9 cellular contexts compared by ENCODE assay signal in genomic region chr19:37470216-37470615, GRCh38. TPM values are rescaled to one million over a fixed set of nuclear protein-coding genes. Genes with fewer than 3 reads are reported as not detected.
DNase-seq lines count a peak whose midpoint lies in the region; ATAC-seq, FAIRE-seq and TF ChIP-seq lines count a peak whose summit lies in the region.
"Had no signal": no experiment of that assay in that cellular context is flagged by ENCODE, and none has a peak within 500 bp of the region (broad histone marks: within the 10 kb centered on the region; RNA-seq: fewer than 3 reads in every experiment).

No MANE protein-coding gene starts in this region.

- no peak overlapping the region for H3K56ac ChIP-seq in H1 (replicated peaks; ENCODE audit: insufficient read length, low read depth, low read length)

- H2BK5ac ChIP-seq in H1 (ENCODE audit: low read depth, low read length), result no peak overlapping the region

- H2AFZ ChIP-seq in DND-41 (ENCODE audit: low read depth, low read length) (peak overlapping the region; percentile 92), H1 (ENCODE audit: low read length) (no peak overlapping the region), osteoblast (ENCODE audit: low read length) (no peak overlapping the region)

- H3K9me3 ChIP-seq in DND-41 (ENCODE audit: insufficient read depth, low read length, severe bottlenecking) (peaks cover 16% of the 10 kb centered on the region), H1 (ENCODE audit: insufficient read depth in 2 of 2, low read depth in 1 of 2, low read length in 1 of 2) (peaks cover 2 to 6% of the 10 kb centered on the region in 2 experiments), osteoblast (ENCODE audit: low read depth, low read length) (no peaks in the 10 kb centered on the region), spleen (peaks cover 4 to 54% (median 38%) of the 10 kb centered on the region in 8 donors)

- no peak overlapping the region for H3K23ac ChIP-seq in H1 (ENCODE audit: insufficient read length)

- no peak for TF ChIP-seq RAD21 in H1 (IDR thresholded peaks at IDR 0.05 in 1 of 2, conservative IDR thresholded peaks at IDR 0.05 in 1 of 2; ENCODE audit: low read depth in 2 of 2, low read length in 2 of 2)

- no peaks in the 10 kb centered on the region for H4K20me1 ChIP-seq in DND-41 (ENCODE audit: insufficient read depth, low read length)
- H4K20me1 ChIP-seq in H1 (replicated peaks in 1 of 2; ENCODE audit: control insufficient read depth in 1 of 2, insufficient read depth in 2 of 2, low read length in 2 of 2), result no peaks in the 10 kb centered on the region
- no peaks in the 10 kb centered on the region for H4K20me1 ChIP-seq in osteoblast (ENCODE audit: insufficient read depth, low read length)

- H2AK5ac ChIP-seq in H1 (ENCODE audit: low read depth, low read length), result no peak overlapping the region

- H3K27ac ChIP-seq in DND-41 (ENCODE audit: low read length) (peak overlapping the region; percentile 86; the same call in 1 of the 2 replicates), H1 (ENCODE audit: low read depth, low read length) (no peak overlapping the region), osteoblast (ENCODE audit: low read depth, low read length) (no peak overlapping the region), spleen (peak overlapping the region in 3 of 8 donors; percentile 93 to 95 (median 94))

- no peak overlapping the region for H4K91ac ChIP-seq in H1 (replicated peaks; ENCODE audit: insufficient read length, low read length)

- intact Hi-C loops in spleen (cut with DNase I; ENCODE audit: low total_unique reads), result no loop called here

- no peak overlapping the region for H4K8ac ChIP-seq in H1 (ENCODE audit: extremely low read depth, insufficient read depth, low read length)

- TF ChIP-seq CTCF in DND-41 (IDR thresholded peaks at IDR 0.05; ENCODE audit: borderline replicate concordance, extremely low read depth, low read length, poor library complexity, severe bottlenecking), result no peak
- no peak for TF ChIP-seq CTCF in H1 (IDR thresholded peaks at IDR 0.05; ENCODE audit: control extremely low read depth in 1 of 3, insufficient read depth in 1 of 3, low read depth in 1 of 3, low read length in 3 of 3)
- TF ChIP-seq CTCF in osteoblast (IDR thresholded peaks at IDR 0.05; ENCODE audit: extremely low read depth, low read depth, low read length), result no peak
- no peak for TF ChIP-seq CTCF in spleen (IDR thresholded peaks at IDR 0.05 in 8 of 11, conservative IDR thresholded peaks at IDR 0.05 in 3 of 11)

- H2BK12ac ChIP-seq in H1 (ENCODE audit: low read depth, low read length), result no peak overlapping the region

- peak overlapping the region; percentile 77 for H3K9ac ChIP-seq in DND-41 (ENCODE audit: low read depth, low read length)
- no peak overlapping the region for H3K9ac ChIP-seq in H1 (replicated peaks in 1 of 4; ENCODE audit: extremely low read depth in 1 of 4, low read depth in 3 of 4, low read length in 3 of 4)

- H3K14ac ChIP-seq in H1 (ENCODE audit: insufficient read length), result no peak overlapping the region

- TF ChIP-seq POLR2A in H1 (IDR thresholded peaks at IDR 0.05; ENCODE audit: control extremely low read depth in 1 of 2, low read depth in 2 of 2, low read length in 2 of 2) (no peak), spleen (IDR thresholded peaks at IDR 0.05) (no peak)

- no peak overlapping the region for H3K18ac ChIP-seq in H1 (ENCODE audit: extremely low read depth, low read length)

- peak overlapping the region; percentile 82 for H3K4me2 ChIP-seq in DND-41 (ENCODE audit: insufficient read depth, low read length)
- H3K4me2 ChIP-seq in H1 (ENCODE audit: insufficient read depth in 1 of 2, low read depth in 2 of 2, low read length in 2 of 2), result peak overlapping the region; percentile 92 to 95; a peak in 3 of 4 replicates
- peak overlapping the region; percentile 93 for H3K4me2 ChIP-seq in osteoblast (ENCODE audit: insufficient read depth, low read length)

- H3K27me3 ChIP-seq in DND-41 (ENCODE audit: insufficient read depth, low read length, poor library complexity), result no peaks in the 10 kb centered on the region
- H3K27me3 ChIP-seq in H1 (replicated peaks in 1 of 4; ENCODE audit: control insufficient read depth in 3 of 4, extremely low read depth in 1 of 4, insufficient read depth in 3 of 4, low read length in 3 of 4), result no peaks in the 10 kb centered on the region
- H3K27me3 ChIP-seq in osteoblast (ENCODE audit: insufficient read depth, low read length), result no peaks in the 10 kb centered on the region
- H3K27me3 ChIP-seq in spleen (replicated peaks in 1 of 7), result no peaks in the 10 kb centered on the region

- H3K79me2 ChIP-seq in DND-41 (ENCODE audit: insufficient read depth, low read length) (peaks cover 75% of the 10 kb centered on the region), H1 (ENCODE audit: control insufficient read depth in 1 of 2, insufficient read depth in 2 of 2, low read length in 2 of 2) (no peaks in the 10 kb centered on the region), osteoblast (ENCODE audit: insufficient read depth, low read length) (peaks cover 32% of the 10 kb centered on the region)

- H3K23me2 ChIP-seq in H1 (ENCODE audit: low read depth, low read length), result peaks cover 10% of the 10 kb centered on the region

- no peak overlapping the region for H3K4ac ChIP-seq in H1 (replicated peaks; ENCODE audit: insufficient read length, low read depth, low read length)

- H2BK120ac ChIP-seq in H1 (replicated peaks; ENCODE audit: low read depth, low read length), result no peak overlapping the region

- peaks cover 44% of the 10 kb centered on the region for H3K4me1 ChIP-seq in DND-41 (ENCODE audit: insufficient read depth, low read length)
- peaks cover 0 to 5% (median under 1%) of the 10 kb centered on the region in 4 experiments; a peak in 1 of 7 replicates for H3K4me1 ChIP-seq in H1 (replicated peaks in 1 of 4; ENCODE audit: control insufficient read depth in 3 of 4, insufficient read depth in 4 of 4, low read length in 3 of 4)
- no peaks in the 10 kb centered on the region for H3K4me1 ChIP-seq in osteoblast (ENCODE audit: insufficient read depth, low read length)
- H3K4me1 ChIP-seq in spleen, result peaks cover 12 to 48% (median 35%) of the 10 kb centered on the region in 6 donors

- DNase-seq in DND-41 (no peak), NCI-H69 (lab: John Stamatoyannopoulos, UW) (peak; percentile 13), H1 (ENCODE audit: low read depth in 1 of 2, low spot score in 2 of 2) (no peak), osteoblast (ENCODE audit: insufficient read length, low spot score, missing footprints) (peak; percentile 45), spleen (no peak), NCI-H187 (lab: John Stamatoyannopoulos, UW) (no peak)
- DNase-seq in stimulated activated naive CD4-positive, alpha-beta T cell treated with Interleukin-2 at 50 U/mL for 16 hours (lab: John Stamatoyannopoulos, UW), result no peak
- no peak for DNase-seq in activated CD8-positive, alpha-beta memory T cell treated with anti-CD3 and anti-CD28 coated beads, Interleukin-2, amount 50 U/mL, for 4 hours
- DNase-seq: NCI-H526 had no signal

- H3K4me3 ChIP-seq in DND-41 (ENCODE audit: low read depth in 1 of 2, low read length in 2 of 2), result peak overlapping the region; percentile 68 to 84; a peak in 3 of 4 replicates
- H3K4me3 ChIP-seq in H1 (ENCODE audit: extremely low read depth in 1 of 4, insufficient read depth in 2 of 4, low read depth in 3 of 4, low read length in 4 of 4), result peak overlapping the region in 2 of 4 experiments; percentile 95; a peak in 3 of 8 replicates
- H3K4me3 ChIP-seq in osteoblast (ENCODE audit: insufficient read depth, low read length), result peak overlapping the region; percentile 83
- peak overlapping the region in 3 of 8 donors; percentile 74 to 90 (median 82) for H3K4me3 ChIP-seq in spleen

- WGBS in H1 (ENCODE audit: extremely low coverage in 1 of 2, insufficient coverage in 1 of 2, insufficient read length in 1 of 2, insufficient replicate concordance in 2 of 2, low coverage in 1 of 2, low lambda C conversion rate in 2 of 2, missing lambda C conversion rate in 1 of 2), 2 experiments, result 93% methylated on average over 4 of the region's 4 CpGs; no CpG with 5 or more reads in 1 of the 2 experiments
- WGBS in spleen, 5 donors, result 91 to 95% (median 92%) methylated on average over 4 of the region's 4 CpGs

- no peaks in the 10 kb centered on the region for H3K79me1 ChIP-seq in H1 (ENCODE audit: low read depth, low read length)

- FAIRE-seq in H1 (lab: Jason Lieb, UNC), result no peak

- TF ChIP-seq EP300 in H1 (IDR thresholded peaks at IDR 0.05; ENCODE audit: borderline replicate concordance in 1 of 2, low read depth in 2 of 2, low read length in 2 of 2), result no peak

- H2BK20ac ChIP-seq in H1 (ENCODE audit: low read length), result no peak overlapping the region

- ATAC-seq in DND-41 (ENCODE audit: insufficient read depth, low read depth), result no peak

- peaks cover 43% of the 10 kb centered on the region for H3K36me3 ChIP-seq in DND-41 (ENCODE audit: insufficient read depth, low read length)
- H3K36me3 ChIP-seq in H1 (ENCODE audit: control insufficient read depth in 2 of 4, insufficient read depth in 4 of 4, low read length in 3 of 4), result no peaks in the 10 kb centered on the region
- peaks cover 17% of the 10 kb centered on the region for H3K36me3 ChIP-seq in osteoblast (ENCODE audit: insufficient read depth, low read length)
- H3K36me3 ChIP-seq in spleen, result peaks cover 3 to 48% (median 23%) of the 10 kb centered on the region in 6 donors

- no peak overlapping the region for H2BK15ac ChIP-seq in H1 (ENCODE audit: low read length)

- POLR2A ChIA-PET in H1 (lab: Charles Lee; ENCODE audit: partially characterized antibody), result no interaction called here

- H4K5ac ChIP-seq in H1 (ENCODE audit: insufficient read length, low read depth, low read length), result no peak overlapping the region

- CTCF ChIA-PET in H1 (lab: Charles Lee; ENCODE audit: partially characterized antibody), result no interaction called here

RNA-seq across cellular contexts. Expression of gene ZNF570, which starts 1.1 kb away (rescaled TPM):
- total RNA-seq in H1 (2021; fragmentation: NEBNext Ultra II Directional; extraction: Animal tissue kit (Norgen Biotek cat#: 25700)), result 4.1 and 5.4 TPM in 2 replicates
- 0.96 and 1.0 TPM in 2 replicates for polyA plus RNA-seq in H1 (2011; rRNA removed)
- polyA plus RNA-seq in H1 (2011; cell fraction: cytosol; rRNA removed), result 1.2 TPM
- 1.8 TPM for polyA plus RNA-seq in H1 (2011; cell fraction: nucleus; rRNA removed)
- polyA plus RNA-seq in H1 (2012, experiment 1 of 2), result 1.7 to 3.3 TPM (median 3.0 TPM) in 4 replicates
- 0.12 TPM for polyA plus RNA-seq in H1 (2012, experiment 2 of 2)
- 4.2 TPM for polyA plus RNA-seq in H1 (2013, experiment 1 of 2)
- 4.1 TPM for polyA plus RNA-seq in H1 (2013, experiment 2 of 2)
- 8.0 and 11.0 TPM in 2 replicates for polyA minus RNA-seq in H1 (2011; rRNA and poly(A)+ RNA removed)
- polyA minus RNA-seq in H1 (2011; cell fraction: cytosol; rRNA and poly(A)+ RNA removed), result 4.4 TPM
- polyA minus RNA-seq in H1 (2011; cell fraction: nucleus; rRNA and poly(A)+ RNA removed), result 15.7 TPM
- 6.9 and 12.4 TPM in 2 replicates for total RNA-seq in osteoblast
- 10 to 100 TPM in 2 of 7 donors, 1 to 10 TPM in 5; 4.4 to 14.7 (median 8.3) TPM for total RNA-seq in spleen
- polyA plus RNA-seq in spleen, result 1 to 10 TPM; 1.3 to 1.6 (median 1.6) TPM

RNA-seq across cellular contexts. Expression of gene ZNF569, which starts 3.0 kb away (rescaled TPM):
- 10.2 and 10.5 TPM in 2 replicates for total RNA-seq in H1 (2021; fragmentation: NEBNext Ultra II Directional; extraction: Animal tissue kit (Norgen Biotek cat#: 25700))
- polyA plus RNA-seq in H1 (2011; rRNA removed), result 2.4 and 2.8 TPM in 2 replicates
- 2.5 TPM for polyA plus RNA-seq in H1 (2011; cell fraction: cytosol; rRNA removed)
- polyA plus RNA-seq in H1 (2011; cell fraction: nucleus; rRNA removed), result 15.0 TPM
- 3.0 to 5.9 TPM (median 3.6 TPM) in 4 replicates for polyA plus RNA-seq in H1 (2012, experiment 1 of 2)
- polyA plus RNA-seq in H1 (2012, experiment 2 of 2), result 0.46 TPM
- polyA plus RNA-seq in H1 (2013, experiment 1 of 2), result 9.2 TPM
- polyA plus RNA-seq in H1 (2013, experiment 2 of 2), result 8.4 TPM
- 11.5 and 12.9 TPM in 2 replicates for polyA minus RNA-seq in H1 (2011; rRNA and poly(A)+ RNA removed)
- 9.0 TPM for polyA minus RNA-seq in H1 (2011; cell fraction: cytosol; rRNA and poly(A)+ RNA removed)
- 43.1 TPM for polyA minus RNA-seq in H1 (2011; cell fraction: nucleus; rRNA and poly(A)+ RNA removed)
- 6.9 and 7.1 TPM in 2 replicates for total RNA-seq in osteoblast
- 1 to 10 TPM; 5.4 to 7.8 (median 7.0) TPM for total RNA-seq in spleen
- 1 to 10 TPM; 2.7 to 2.9 (median 2.8) TPM for polyA plus RNA-seq in spleen

RNA-seq across cellular contexts. Expression of gene ZNF793, which starts 36.5 kb away (rescaled TPM):
- 11.6 and 13.3 TPM in 2 replicates for total RNA-seq in H1 (2021; fragmentation: NEBNext Ultra II Directional; extraction: Animal tissue kit (Norgen Biotek cat#: 25700))
- polyA plus RNA-seq in H1 (2011; rRNA removed) (5.0 and 5.9 TPM in 2 replicates), spleen (1 to 10 TPM; 2.2 to 2.3 (median 2.3) TPM)
- 6.8 TPM for polyA plus RNA-seq in H1 (2011; cell fraction: cytosol; rRNA removed)
- 14.0 TPM for polyA plus RNA-seq in H1 (2011; cell fraction: nucleus; rRNA removed)
- 7.1 to 9.9 TPM (median 9.4 TPM) in 4 replicates for polyA plus RNA-seq in H1 (2012, experiment 1 of 2)
- 1.4 TPM for polyA plus RNA-seq in H1 (2012, experiment 2 of 2)
- 8.1 TPM for polyA plus RNA-seq in H1 (2013, experiment 1 of 2)
- 7.3 TPM for polyA plus RNA-seq in H1 (2013, experiment 2 of 2)
- polyA minus RNA-seq in H1 (2011; rRNA and poly(A)+ RNA removed), result 15.4 and 18.7 TPM in 2 replicates
- polyA minus RNA-seq in H1 (2011; cell fraction: cytosol; rRNA and poly(A)+ RNA removed), result 3.4 TPM
- polyA minus RNA-seq in H1 (2011; cell fraction: nucleus; rRNA and poly(A)+ RNA removed), result 24.2 TPM
- total RNA-seq in osteoblast (1.8 and 2.1 TPM in 2 replicates), spleen (1 to 10 TPM; 4.4 to 8.5 (median 7.6) TPM)

Comparison
In these comparisons a context has a peak if more than half of its experiments do, and no peak if none do; other contexts are left out.
1. DNase-seq: peak in NCI-H69 (single experiment) and osteoblast (single experiment); none in DND-41 (single experiment), H1 (0 of 2), stimulated activated naive CD4-positive, alpha-beta T cell treated with Interleukin-2 at 50 U/mL for 16 hours (single experiment), spleen (single experiment), NCI-H187 (0 of 2) and activated CD8-positive, alpha-beta memory T cell treated with anti-CD3 and anti-CD28 coated beads, Interleukin-2, amount 50 U/mL, for 4 hours (single experiment).
2. Peak in every context shown above with its lines, with median percentiles within 50 percentile points of each other: H3K4me2 ChIP-seq.